ENCODE assay signal across 19 cellular contexts in the genomic region with DNA sequence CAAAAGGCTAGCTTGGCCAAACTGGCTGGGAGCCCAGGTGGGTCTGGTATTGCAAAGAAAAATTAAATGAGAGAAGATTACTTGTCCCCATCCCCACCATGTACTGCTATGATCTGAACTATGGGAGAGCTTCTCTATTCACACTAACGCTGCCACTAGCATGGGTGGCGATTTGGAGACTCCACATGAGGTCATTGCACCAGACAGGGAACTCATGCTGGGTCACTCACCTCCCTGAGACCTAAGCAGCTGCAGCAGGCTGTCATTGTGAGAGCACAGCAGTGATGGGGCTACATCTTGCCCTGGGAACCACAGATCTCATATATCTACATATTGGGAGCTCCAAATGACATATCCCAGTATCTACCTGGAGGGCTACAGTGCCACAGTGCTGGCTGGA.
"Had no signal": no experiment of that assay in that cellular context is flagged by ENCODE, and none has a peak within 500 bp of the region (broad histone marks: within the 10 kb centered on the region; RNA-seq: fewer than 3 reads in every experiment).

No MANE protein-coding gene starts in this region.

- H3K27ac ChIP-seq: colonic mucosa, hepatocyte, ovary, right atrium auricular region, stomach, thoracic aorta, transverse colon had no signal

- H3K36me3 ChIP-seq: colonic mucosa, ovary, right atrium auricular region, stomach, thoracic aorta, transverse colon had no signal

- DNase-seq: colonic mucosa; effector CD8-positive, alpha-beta T cell; foreskin melanocyte; head of caudate nucleus; kidney; left cardiac atrium; left ventricle myocardium superior; mesendoderm; naive thymus-derived CD8-positive, alpha-beta T cell; ovary; small intestine; stimulated activated CD4-positive, alpha-beta T cell treated with anti-CD3 and anti-CD28 coated beads, Interleukin-12 subunit alpha, Interleukin-12 subunit beta, amount 100 ng/mL, for 4 hours; stimulated activated naive CD4-positive, alpha-beta T cell; stomach; substantia nigra; transverse colon had no signal

- ATAC-seq: left cardiac atrium; left ventricle myocardium superior; naive thymus-derived CD8-positive, alpha-beta T cell had no signal

- H3K9me3 ChIP-seq: colonic mucosa, right atrium auricular region, thoracic aorta had no signal

- H3K4me3 Mint-ChIP-seq: naive thymus-derived CD8-positive, alpha-beta T cell had no signal

- H3K4me2 ChIP-seq: hepatocyte had no signal

- H3K27ac Mint-ChIP-seq: naive thymus-derived CD8-positive, alpha-beta T cell had no signal

- H3K79me2 ChIP-seq: hepatocyte had no signal

- H3K4me1 Mint-ChIP-seq: naive thymus-derived CD8-positive, alpha-beta T cell had no signal

- H3K27me3 ChIP-seq: colonic mucosa, hepatocyte, ovary, right atrium auricular region, stomach, transverse colon had no signal

- H2AFZ ChIP-seq: hepatocyte had no signal

- H3K4me3 ChIP-seq: colonic mucosa, hepatocyte, ovary, right atrium auricular region, stomach, thoracic aorta, transverse colon had no signal

- H3K4me1 ChIP-seq: colonic mucosa, right atrium auricular region, transverse colon had no signal
